In genomic region chr20:53818457-53819177, GRCh38 we compare ENCODE assay signal across 27 cellular contexts.
"Had no signal": no experiment of that assay in that cellular context is flagged by ENCODE, and none has a peak within 500 bp of the region (broad histone marks: within the 10 kb centered on the region; RNA-seq: fewer than 3 reads in every experiment).

No MANE protein-coding gene starts in this region.

- H3K4me3 Mint-ChIP-seq: activated CD4-positive, alpha-beta T cell treated with anti-CD3 and anti-CD28 coated beads for 36 hours; activated CD8-positive, alpha-beta T cell treated with anti-CD3 and anti-CD28 coated beads, Interleukin-2, amount 10 ng/mL, durations not matched to agents 7 days and 5 days; activated naive CD4-positive, alpha-beta T cell treated with anti-CD3 and anti-CD28 coated beads, Interleukin-2, amount 10 ng/mL, durations not matched to agents 7 days and 5 days; activated T-cell treated with anti-CD3 and anti-CD28 coated beads, Interleukin-2, amount 50 U/mL, for 72 hours; mesothelial cell of epicardium; naive B cell; T-helper 2 cell treated with Interferon-gamma antibody and Interleukin-4, amounts not matched to agents 5 μg/mL and 100 μg/mL, for 36 hours had no signal

- H3K4me3 ChIP-seq: hepatocyte, ovary, skin epidermis, stomach, suprapubic skin, tibial artery, upper lobe of right lung had no signal

- DNase-seq: activated CD4-positive, alpha-beta T cell treated with anti-CD3 and anti-CD28 coated beads for 36 hours; activated CD4-positive, CD25-positive, alpha-beta regulatory T cell; activated CD8-positive, alpha-beta T cell treated with anti-CD3 and anti-CD28 coated beads, Interleukin-2, amount 10 ng/mL, durations not matched to agents 7 days and 5 days; activated effector memory CD4-positive, alpha-beta T cell treated with Interleukin-2 at 50 U/mL for 16 hours; activated naive CD4-positive, alpha-beta T cell treated with anti-CD3 and anti-CD28 coated beads, Interleukin-2, amount 10 ng/mL, durations not matched to agents 7 days and 5 days; activated T-cell treated with anti-CD3 and anti-CD28 coated beads for 4 hours; activated T-cell treated with anti-CD3 and anti-CD28 coated beads, Interleukin-2, amount 50 U/mL, for 72 hours; anterior cingulate cortex; dermis blood vessel endothelial cell; effector CD4-positive, alpha-beta T cell; left cardiac atrium; left ventricle myocardium superior; naive B cell; ovary; stimulated activated CD4-positive, alpha-beta T cell treated with anti-CD3 and anti-CD28 coated beads, Interleukin-12 subunit alpha, Interleukin-12 subunit beta, amount 100 ng/mL, for 4 hours; stimulated activated CD4-positive, alpha-beta T cell treated with anti-CD3 and anti-CD28 coated beads, Interleukin-4, amount 100 ng/mL, for 1 hour; stomach; tibial artery; upper lobe of right lung had no signal

- H3K9me3 ChIP-seq: ovary, stomach, suprapubic skin, upper lobe of right lung had no signal

- H3K27ac Mint-ChIP-seq: activated CD4-positive, alpha-beta T cell treated with anti-CD3 and anti-CD28 coated beads for 36 hours; activated CD8-positive, alpha-beta T cell treated with anti-CD3 and anti-CD28 coated beads, Interleukin-2, amount 10 ng/mL, durations not matched to agents 7 days and 5 days; activated naive CD4-positive, alpha-beta T cell treated with anti-CD3 and anti-CD28 coated beads, Interleukin-2, amount 10 ng/mL, durations not matched to agents 7 days and 5 days; activated T-cell treated with anti-CD3 and anti-CD28 coated beads, Interleukin-2, amount 50 U/mL, for 72 hours; mesothelial cell of epicardium; progenitor cell of endocrine pancreas; T-helper 2 cell treated with Interferon-gamma antibody and Interleukin-4, amounts not matched to agents 5 μg/mL and 100 μg/mL, for 36 hours had no signal

- H3K36me3 ChIP-seq: ovary, stomach, suprapubic skin, tibial artery, upper lobe of right lung had no signal

- H3K27me3 Mint-ChIP-seq: activated CD4-positive, alpha-beta T cell treated with anti-CD3 and anti-CD28 coated beads for 36 hours; activated naive CD4-positive, alpha-beta T cell treated with anti-CD3 and anti-CD28 coated beads, Interleukin-2, amount 10 ng/mL, durations not matched to agents 7 days and 5 days; naive B cell; progenitor cell of endocrine pancreas had no signal

- H3K4me1 ChIP-seq: stomach, tibial artery, upper lobe of right lung had no signal

- ATAC-seq: activated CD4-positive, alpha-beta T cell treated with anti-CD3 and anti-CD28 coated beads for 36 hours; activated CD8-positive, alpha-beta T cell treated with anti-CD3 and anti-CD28 coated beads, Interleukin-2, amount 10 ng/mL, durations not matched to agents 7 days and 5 days; activated T-cell treated with anti-CD3 and anti-CD28 coated beads, Interleukin-2, amount 50 U/mL, for 72 hours; left cardiac atrium; left ventricle myocardium superior; sciatic nerve; upper lobe of right lung had no signal

- H3K27ac ChIP-seq: epithelial cell of prostate, hepatocyte, ovary, stomach, suprapubic skin, tibial artery, upper lobe of right lung had no signal
